ENCODE assay signal across 17 cellular contexts in the genomic region with DNA sequence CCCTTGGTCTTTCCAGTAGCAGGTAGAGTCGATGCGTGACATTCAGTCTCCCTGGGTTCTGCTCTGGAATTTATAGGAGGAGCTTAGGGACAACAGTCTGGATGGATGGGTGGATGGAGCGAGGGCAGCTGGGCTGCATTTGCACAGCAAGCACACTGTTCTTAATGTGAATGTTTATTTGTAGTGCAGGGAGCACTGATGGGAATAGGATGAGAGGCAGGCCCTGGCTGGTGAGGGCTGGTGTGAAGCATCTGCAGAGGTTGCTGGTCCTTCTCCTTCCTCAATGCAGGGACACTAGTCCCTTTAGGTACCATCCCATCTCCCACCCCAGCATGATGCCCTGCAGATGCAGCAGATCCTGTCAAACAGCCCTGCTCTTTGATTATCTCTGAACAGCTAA.
A peak's percentile ranks its signal among the peaks of the same experiment; 100 is the strongest.
DNase-seq lines count a peak whose midpoint lies in the region; ATAC-seq and FAIRE-seq lines count a peak whose summit lies in the region.
"Had no signal": no experiment of that assay in that cellular context is flagged by ENCODE, and none has a peak within 500 bp of the region (broad histone marks: within the 10 kb centered on the region; RNA-seq: fewer than 3 reads in every experiment).

No MANE protein-coding gene starts in this region.

- no peak overlapping the region for H3K4me3 Mint-ChIP-seq in activated CD8-positive, alpha-beta memory T cell treated with anti-CD3 and anti-CD28 coated beads, Interleukin-2, amount 10 ng/mL, durations not matched to agents 7 days and 5 days
- H3K4me3 Mint-ChIP-seq: B cell; CD4-positive, alpha-beta T cell had no signal

- no peaks in the 10 kb centered on the region for H3K4me1 Mint-ChIP-seq in activated CD8-positive, alpha-beta memory T cell treated with anti-CD3 and anti-CD28 coated beads, Interleukin-2, amount 10 ng/mL, durations not matched to agents 7 days and 5 days
- H3K4me1 Mint-ChIP-seq: B cell had no signal

- H3K36me3 ChIP-seq in neuronal stem cell (replicated peaks in 1 of 2; ENCODE audit: control insufficient read depth in 2 of 2, insufficient read depth in 2 of 2, low read length in 2 of 2): no peaks in the 10 kb centered on the region

- no peak overlapping the region for H3K18ac ChIP-seq in neuronal stem cell (ENCODE audit: low read length)

- H3K9ac ChIP-seq in neuronal stem cell (ENCODE audit: low read depth, low read length, poor library complexity): no peak overlapping the region
- H3K9ac ChIP-seq: GM23248 had no signal

- CTCF ChIA-PET in activated CD8-positive, alpha-beta memory T cell treated with anti-CD3 and anti-CD28 coated beads, Interleukin-2, amount 10 ng/mL, durations not matched to agents 7 days and 5 days (lab: Charles Lee): no interaction called here

- H3K23ac ChIP-seq in neuronal stem cell (ENCODE audit: low read depth, low read length, poor library complexity): no peak overlapping the region

- no peak overlapping the region for H2BK5ac ChIP-seq in neuronal stem cell (ENCODE audit: low read length)

- peak overlapping the region; percentile 39 for H2AFZ ChIP-seq in neuronal stem cell (ENCODE audit: low read length)
- H2AFZ ChIP-seq: GM23248 had no signal

- H3K4me1 ChIP-seq in neuronal stem cell (ENCODE audit: control insufficient read depth in 2 of 2, insufficient read depth in 1 of 2, low read depth in 1 of 2, low read length in 2 of 2): peaks cover 12 to 13% of the 10 kb centered on the region in 2 donors

- no peak overlapping the region for H3K14ac ChIP-seq in neuronal stem cell (ENCODE audit: low read length)

- H4K8ac ChIP-seq in neuronal stem cell (ENCODE audit: low read depth, low read length): no peak overlapping the region

- H3K4me2 ChIP-seq in neuronal stem cell (ENCODE audit: insufficient read depth, low read length, poor library complexity, severe bottlenecking): no peak overlapping the region

- H3K27ac ChIP-seq in neuronal stem cell (replicated peaks; ENCODE audit: low read length): no peak overlapping the region
- H3K27ac ChIP-seq: GM23248 had no signal

- no peaks in the 10 kb centered on the region for H3K79me1 ChIP-seq in neuronal stem cell (ENCODE audit: low read depth, low read length)

- no peaks in the 10 kb centered on the region for H3K9me3 Mint-ChIP-seq in activated CD8-positive, alpha-beta memory T cell treated with anti-CD3 and anti-CD28 coated beads, Interleukin-2, amount 10 ng/mL, durations not matched to agents 7 days and 5 days (ENCODE audit: low read depth)
- H3K9me3 Mint-ChIP-seq: CD4-positive, alpha-beta T cell had no signal

- no peaks in the 10 kb centered on the region for H3K27me3 ChIP-seq in neuronal stem cell (ENCODE audit: control insufficient read depth in 3 of 3, insufficient read depth in 3 of 3, low read depth in 1 of 3, low read length in 3 of 3)

- FAIRE-seq in RCC 7860 (lab: Jason Lieb, UNC): no peak
- FAIRE-seq: GM12878 had no signal

- H3K27ac Mint-ChIP-seq in activated CD8-positive, alpha-beta memory T cell treated with anti-CD3 and anti-CD28 coated beads, Interleukin-2, amount 10 ng/mL, durations not matched to agents 7 days and 5 days: no peak overlapping the region
- H3K27ac Mint-ChIP-seq: B cell; CD4-positive, alpha-beta T cell had no signal

- H2BK120ac ChIP-seq in neuronal stem cell (ENCODE audit: low read depth, low read length): no peak overlapping the region

- no CpG with 5 or more reads among the region's 3 CpGs for WGBS in neuronal stem cell (ENCODE audit: extremely low coverage in 2 of 2, insufficient read length in 2 of 2, insufficient replicate concordance in 1 of 2), 2 donors

- H3K9me3 ChIP-seq in neuronal stem cell (replicated peaks in 1 of 2; ENCODE audit: control insufficient read depth in 2 of 2, insufficient read depth in 1 of 2, low read depth in 1 of 2, low read length in 2 of 2): no peaks in the 10 kb centered on the region

- no peaks in the 10 kb centered on the region for H3K36me3 Mint-ChIP-seq in activated CD8-positive, alpha-beta memory T cell treated with anti-CD3 and anti-CD28 coated beads, Interleukin-2, amount 10 ng/mL, durations not matched to agents 7 days and 5 days

- H2BK12ac ChIP-seq in neuronal stem cell (ENCODE audit: low read length): no peak overlapping the region

- no peak overlapping the region for H2AK5ac ChIP-seq in neuronal stem cell (ENCODE audit: low read depth, low read length)

- H4K91ac ChIP-seq in neuronal stem cell (ENCODE audit: low read depth, low read length, poor library complexity): no peak overlapping the region

- peaks cover 7% of the 10 kb centered on the region for H3K27me3 Mint-ChIP-seq in activated CD8-positive, alpha-beta memory T cell treated with anti-CD3 and anti-CD28 coated beads, Interleukin-2, amount 10 ng/mL, durations not matched to agents 7 days and 5 days
- H3K27me3 Mint-ChIP-seq: CD4-positive, alpha-beta T cell had no signal

- no peak overlapping the region for H3K4ac ChIP-seq in neuronal stem cell (ENCODE audit: low read length)

- no peak overlapping the region for H2BK15ac ChIP-seq in neuronal stem cell (ENCODE audit: low read length)

- H3K4me3 ChIP-seq in neuronal stem cell (ENCODE audit: low read length in 2 of 2): no peak overlapping the region
- H3K4me3 ChIP-seq: GM12878, GM23248 had no signal

- peak; percentile 12 for DNase-seq in activated CD8-positive, alpha-beta memory T cell treated with anti-CD3 and anti-CD28 coated beads, Interleukin-2, amount 10 ng/mL, durations not matched to agents 7 days and 5 days
- DNase-seq in activated CD8-positive, alpha-beta memory T cell treated with anti-CD3 and anti-CD28 coated beads, Interleukin-2, amount 50 U/mL, for 4 hours: no peak
- DNase-seq in ecto neural progenitor cell (ENCODE audit: low spot score): peak; percentile 56
- DNase-seq in neuronal stem cell (ENCODE audit: low spot score): no peak
- DNase-seq in cortex of kidney (lab: John Stamatoyannopoulos, UW): no peak
- no peak for DNase-seq in RCC 7860 (ENCODE audit: low spot score)
- DNase-seq: ACHN; C1 segment of cervical spinal cord; Calu3; CD4-positive, alpha-beta T cell; DMS 273 treated with DMSO at 0.1 percent for 48 hours; DMS79; GM23248; H7 had no signal

- no peak for ATAC-seq in activated CD8-positive, alpha-beta memory T cell treated with anti-CD3 and anti-CD28 coated beads, Interleukin-2, amount 10 ng/mL, durations not matched to agents 7 days and 5 days
- ATAC-seq in GM21526 (IDR thresholded peaks at IDR 0.05; ENCODE audit: low FRiP score, unreplicated experiment): no peak

Comparison
In these comparisons a context has a peak if more than half of its experiments do, and no peak if none do; other contexts are left out.
1. DNase-seq: peak in activated CD8-positive, alpha-beta memory T cell treated with anti-CD3 and anti-CD28 coated beads, Interleukin-2, amount 10 ng/mL, durations not matched to agents 7 days and 5 days (single experiment) and ecto neural progenitor cell (single experiment); none in activated CD8-positive, alpha-beta memory T cell treated with anti-CD3 and anti-CD28 coated beads, Interleukin-2, amount 50 U/mL, for 4 hours (single experiment), neuronal stem cell (single experiment), cortex of kidney (single experiment) and RCC 7860 (single experiment).